In genomic region chr1:89200668-89201488, GRCh38 we compare ENCODE assay signal across 1 cellular context.
TF ChIP-seq lines count a peak whose summit lies in the region.

No MANE protein-coding gene starts in this region.

TF ChIP-seq in GM12878, 131 proteins besides CTCF, POLR2A, EP300 and RAD21 (continued from another document and continues in another):
- TF ChIP-seq NFXL1 (IDR thresholded peaks at IDR 0.05; ENCODE audit: borderline replicate concordance) (no peak), JUNB (IDR thresholded peaks at IDR 0.05) (peak; percentile 71), ZNF24 (IDR thresholded peaks at IDR 0.05) (0 out of 2 replicates have a peak, but pooled peaks have one; percentile 7), POU2F2 (IDR thresholded peaks at IDR 0.05; ENCODE audit: borderline replicate concordance, low read depth, low read length) (no peak), MTA3 (IDR thresholded peaks at IDR 0.05; ENCODE audit: borderline replicate concordance, low read length) (no peak), CUX1 (IDR thresholded peaks at IDR 0.05; ENCODE audit: insufficient replicate concordance, low read depth, low read length) (peak; percentile 98), NKRF (conservative IDR thresholded peaks at IDR 0.05) (no peak), HCFC1 (IDR thresholded peaks at IDR 0.05; ENCODE audit: low read length) (no peak), BRCA1 (IDR thresholded peaks at IDR 0.05; ENCODE audit: low read depth, low read length) (no peak), ZNF207 (IDR thresholded peaks at IDR 0.05; ENCODE audit: borderline replicate concordance) (0 out of 2 replicates have a peak, but pooled peaks have one; percentile 16), NR2C1 (IDR thresholded peaks at IDR 0.05) (no peak), SREBF1 (IDR thresholded peaks at IDR 0.05; ENCODE audit: low read length) (no peak), GATAD2B (conservative IDR thresholded peaks at IDR 0.05; ENCODE audit: low read depth) (peak; percentile 78; the same call in 1 of the 2 replicates), ELK1 (IDR thresholded peaks at IDR 0.05; ENCODE audit: low read depth, low read length) (no peak), ZBED1 (IDR thresholded peaks at IDR 0.05; ENCODE audit: borderline replicate concordance) (no peak), HSF1 (IDR thresholded peaks at IDR 0.05; ENCODE audit: low read depth, low read length) (no peak), REST (IDR thresholded peaks at IDR 0.05; ENCODE audit: low read depth, low read length) (no peak), CEBPZ (IDR thresholded peaks at IDR 0.05; ENCODE audit: low read depth, low read length) (no peak), BCL11A (IDR thresholded peaks at IDR 0.05; ENCODE audit: low read depth, low read length) (peak; percentile 88), SUZ12 (IDR thresholded peaks at IDR 0.05; ENCODE audit: unreplicated experiment) (no peak), YY1 (IDR thresholded peaks at IDR 0.05; ENCODE audit: low read depth, low read length) (no peak), ZNF687 (IDR thresholded peaks at IDR 0.05) (no peak), BACH1 (IDR thresholded peaks at IDR 0.05; ENCODE audit: borderline replicate concordance) (peak; percentile 65; the same call in 1 of the 2 replicates), TAF1 (IDR thresholded peaks at IDR 0.05; ENCODE audit: borderline replicate concordance, low read depth, low read length) (no peak), NFIC (IDR thresholded peaks at IDR 0.05; ENCODE audit: low read depth, low read length) (no peak; the same call in 1 of the 2 replicates), DPF2 (IDR thresholded peaks at IDR 0.05) (peak; percentile 95), HDAC2 (IDR thresholded peaks at IDR 0.05) (no peak), TARDBP (IDR thresholded peaks at IDR 0.05; ENCODE audit: borderline replicate concordance) (no peak), MTA2 (IDR thresholded peaks at IDR 0.05; ENCODE audit: low read depth) (peak; percentile 97), SMARCA5 (IDR thresholded peaks at IDR 0.05) (peak; percentile 82; the same call in 1 of the 2 replicates), USF2 (IDR thresholded peaks at IDR 0.05; ENCODE audit: borderline replicate concordance, low read depth, low read length) (no peak), IRF4 (IDR thresholded peaks at IDR 0.05; ENCODE audit: low read depth, low read length) (peak; percentile 74), MXI1 (IDR thresholded peaks at IDR 0.05; ENCODE audit: low read depth, low read length) (no peak), FOXM1 (IDR thresholded peaks at IDR 0.05; ENCODE audit: low read depth, low read length) (no peak), EZH2 (IDR thresholded peaks at IDR 0.05; ENCODE audit: borderline replicate concordance, control insufficient read depth, low read depth, low read length) (no peak)
